ENCODE assay signal across 10 cellular contexts in the genomic region with DNA sequence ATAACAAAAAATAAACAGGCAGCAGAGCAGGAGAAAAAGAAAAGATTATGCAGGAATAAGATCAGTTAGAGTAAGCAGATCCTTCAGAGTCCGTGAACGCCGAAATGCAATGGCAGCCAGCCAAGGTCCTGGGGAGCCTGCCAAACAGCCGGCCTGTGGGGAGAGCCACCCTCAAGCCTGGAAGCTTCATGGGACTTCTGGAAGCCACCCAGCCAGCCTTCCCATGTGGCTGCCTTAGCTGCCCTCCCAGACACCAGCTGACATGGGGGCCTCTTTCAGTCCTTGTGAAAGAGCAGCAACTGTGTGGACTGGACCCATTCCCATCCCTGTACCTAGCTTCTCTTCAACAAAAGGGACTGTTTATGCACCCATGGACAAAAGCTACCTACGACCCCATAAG.
DNase-seq lines count a peak whose midpoint lies in the region; ATAC-seq and TF ChIP-seq lines count a peak whose summit lies in the region.
"Had no signal": no experiment of that assay in that cellular context is flagged by ENCODE, and none has a peak within 500 bp of the region (broad histone marks: within the 10 kb centered on the region; RNA-seq: fewer than 3 reads in every experiment).

No MANE protein-coding gene starts in this region.

- intact Hi-C loops in Right ventricle myocardium inferior (cut with DNase I) (no loop called here), prostate gland (cut with DNase I) (no loop called here)

- no peaks in the 10 kb centered on the region for H3K36me3 ChIP-seq in prostate gland

- ATAC-seq in Right ventricle myocardium inferior (peak; percentile 96), HG02678 (IDR thresholded peaks at IDR 0.05; ENCODE audit: unreplicated experiment) (no peak)

- H3K4me3 ChIP-seq in prostate gland: no peak overlapping the region

- no peak for TF ChIP-seq CTCF in prostate gland (IDR thresholded peaks at IDR 0.05)

- no peaks in the 10 kb centered on the region for H3K9me3 ChIP-seq in prostate gland
- H3K9me3 ChIP-seq: Caco-2 had no signal

- H3K27ac ChIP-seq in prostate gland: no peak overlapping the region

- H3K27me3 ChIP-seq in prostate gland (replicated peaks; ENCODE audit: insufficient read depth): no peaks in the 10 kb centered on the region

- WGBS in prostate gland: 22% methylated on average over 5 of the region's 5 CpGs

- H3K4me1 ChIP-seq in prostate gland (replicated peaks): peaks cover 4% of the 10 kb centered on the region
- H3K4me1 ChIP-seq: Caco-2 had no signal

- DNase-seq in DMS 273 treated with DMSO at 0.1 percent for 48 hours (lab: John Stamatoyannopoulos, UW) (peak; percentile 31), RPMI8226 (peak; percentile 25), Right ventricle myocardium inferior (ENCODE audit: missing footprints) (peak; percentile 92), prostate gland (ENCODE audit: low spot score) (peak; percentile 62), ecto neural progenitor cell (ENCODE audit: low spot score) (no peak), NCI-H1417 treated with DMSO at 0.1 percent for 48 hours (lab: John Stamatoyannopoulos, UW) (no peak)
- no peak for DNase-seq in stimulated activated CD4-positive, alpha-beta T cell treated with anti-CD3 and anti-CD28 coated beads, Interleukin-4, amount 100 ng/mL, for 1 hour
- DNase-seq: Caco-2, SHP77 had no signal

- no peak for TF ChIP-seq POLR2A in prostate gland (IDR thresholded peaks at IDR 0.05)

Comparison
In these comparisons a context has a peak if more than half of its experiments do, and no peak if none do; other contexts are left out.
1. DNase-seq: peak in DMS 273 treated with DMSO at 0.1 percent for 48 hours (single experiment), RPMI8226 (single experiment), Right ventricle myocardium inferior (single experiment) and prostate gland (single experiment); none in ecto neural progenitor cell (single experiment), stimulated activated CD4-positive, alpha-beta T cell treated with anti-CD3 and anti-CD28 coated beads, Interleukin-4, amount 100 ng/mL, for 1 hour (single experiment) and NCI-H1417 treated with DMSO at 0.1 percent for 48 hours (single experiment).